Comparison of ENCODE assay signal across 13 cellular contexts in genomic region chr3:128180913-128181312, GRCh38. TPM values are rescaled to one million over a fixed set of nuclear protein-coding genes. Genes with fewer than 3 reads are reported as not detected.
DNase-seq lines count a peak whose midpoint lies in the region; ATAC-seq and TF ChIP-seq lines count a peak whose summit lies in the region.
"Had no signal": no experiment of that assay in that cellular context is flagged by ENCODE, and none has a peak within 500 bp of the region (broad histone marks: within the 10 kb centered on the region; RNA-seq: fewer than 3 reads in every experiment).

No MANE protein-coding gene starts in this region.

- TF ChIP-seq EP300 in esophagus muscularis mucosa (IDR thresholded peaks at IDR 0.05), result no peak

- no peak overlapping the region for H2BK5ac ChIP-seq in neuronal stem cell (ENCODE audit: low read length)

- no peak overlapping the region for H2BK12ac ChIP-seq in neuronal stem cell (ENCODE audit: low read length)

- H3K27ac ChIP-seq in right atrium auricular region (no peak overlapping the region), esophagus muscularis mucosa (replicated peaks in 1 of 4) (no peak overlapping the region), neuronal stem cell (replicated peaks; ENCODE audit: low read length) (no peak overlapping the region), uterus (peak overlapping the region; percentile 79 to 80)
- H3K27ac ChIP-seq: 22Rv1, GM23248 had no signal

- TF ChIP-seq POLR2A in esophagus muscularis mucosa (IDR thresholded peaks at IDR 0.05; ENCODE audit: low read depth), result no peak
- TF ChIP-seq POLR2A in uterus (IDR thresholded peaks at IDR 0.05), result no peak

- H4K8ac ChIP-seq in neuronal stem cell (ENCODE audit: low read depth, low read length), result no peak overlapping the region

- H3K27me3 ChIP-seq in right atrium auricular region, result no peaks in the 10 kb centered on the region
- H3K27me3 ChIP-seq in esophagus muscularis mucosa, result no peaks in the 10 kb centered on the region
- H3K27me3 ChIP-seq in neuronal stem cell (ENCODE audit: control insufficient read depth in 3 of 3, insufficient read depth in 3 of 3, low read depth in 1 of 3, low read length in 3 of 3), result no peaks in the 10 kb centered on the region
- H3K27me3 ChIP-seq in uterus, result no peaks in the 10 kb centered on the region

- H2AK5ac ChIP-seq in neuronal stem cell (ENCODE audit: low read depth, low read length), result no peak overlapping the region

- intact Hi-C loops in Right ventricle myocardium inferior (cut with DNase I) (no loop called here), esophagus muscularis mucosa (cut with DNase I) (no loop called here), uterus (cut with DNase I; ENCODE audit: low total_unique reads) (no loop called here)

- ATAC-seq in Right ventricle myocardium inferior (peak; percentile 56), GM21717 (IDR thresholded peaks at IDR 0.05; ENCODE audit: unreplicated experiment) (no peak)

- H3K79me1 ChIP-seq in neuronal stem cell (ENCODE audit: low read depth, low read length), result no peaks in the 10 kb centered on the region

- H3K14ac ChIP-seq in neuronal stem cell (ENCODE audit: low read length), result no peak overlapping the region

- no peak overlapping the region for H2BK15ac ChIP-seq in neuronal stem cell (ENCODE audit: low read length)

- WGBS in esophagus muscularis mucosa, result 97% methylated on average over 3 of the region's 3 CpGs
- no CpG with 5 or more reads among the region's 3 CpGs for WGBS in neuronal stem cell (ENCODE audit: extremely low coverage in 2 of 2, insufficient read length in 2 of 2, insufficient replicate concordance in 1 of 2), 2 donors

- no peak overlapping the region for H2BK120ac ChIP-seq in neuronal stem cell (ENCODE audit: low read depth, low read length)

- H4K91ac ChIP-seq in neuronal stem cell (ENCODE audit: low read depth, low read length, poor library complexity), result no peak overlapping the region

- no peak overlapping the region for H3K9ac ChIP-seq in neuronal stem cell (ENCODE audit: low read depth, low read length, poor library complexity)
- H3K9ac ChIP-seq: GM23248 had no signal

- H3K4me1 ChIP-seq in right atrium auricular region (peaks cover 0 to 8% of the 10 kb centered on the region in 2 donors), esophagus muscularis mucosa (peaks cover 0 to 11% (median 8%) of the 10 kb centered on the region in 4 donors), neuronal stem cell (ENCODE audit: control insufficient read depth in 2 of 2, insufficient read depth in 1 of 2, low read depth in 1 of 2, low read length in 2 of 2) (peaks cover 0 to 10% of the 10 kb centered on the region in 2 donors), uterus (no peaks in the 10 kb centered on the region)

- no peak overlapping the region for H2AFZ ChIP-seq in neuronal stem cell (ENCODE audit: low read length)
- H2AFZ ChIP-seq: GM23248 had no signal

- no peak for TF ChIP-seq CTCF in right atrium auricular region (IDR thresholded peaks at IDR 0.05)
- TF ChIP-seq CTCF in esophagus muscularis mucosa (IDR thresholded peaks at IDR 0.05), result no peak
- TF ChIP-seq CTCF in uterus (IDR thresholded peaks at IDR 0.05), result no peak

- H3K9me3 ChIP-seq in right atrium auricular region (no peaks in the 10 kb centered on the region), esophagus muscularis mucosa (no peaks in the 10 kb centered on the region), neuronal stem cell (replicated peaks in 1 of 2; ENCODE audit: control insufficient read depth in 2 of 2, insufficient read depth in 1 of 2, low read depth in 1 of 2, low read length in 2 of 2) (peaks cover 0 to 2% of the 10 kb centered on the region in 2 donors), uterus (no peaks in the 10 kb centered on the region)

- DNase-seq in Right ventricle myocardium inferior (ENCODE audit: missing footprints) (no peak), right atrium auricular region (ENCODE audit: low spot score) (no peak), esophagus muscularis mucosa (ENCODE audit: extremely low spot score) (peak; percentile 31), neuronal stem cell (ENCODE audit: low spot score) (no peak), uterus (no peak), Kasumi-1 (lab: John Stamatoyannopoulos, UW) (no peak), GM03348 (ENCODE audit: low spot score) (no peak)
- DNase-seq: CD8-positive, alpha-beta memory T cell; DMS53; GF-D8; GM23248 had no signal

- no peak overlapping the region for H3K23ac ChIP-seq in neuronal stem cell (ENCODE audit: low read depth, low read length, poor library complexity)

- no peak overlapping the region for H3K4me2 ChIP-seq in neuronal stem cell (ENCODE audit: insufficient read depth, low read length, poor library complexity, severe bottlenecking)

- H3K4ac ChIP-seq in neuronal stem cell (ENCODE audit: low read length), result no peak overlapping the region

- no peak overlapping the region for H3K4me3 ChIP-seq in right atrium auricular region
- no peak overlapping the region for H3K4me3 ChIP-seq in esophagus muscularis mucosa
- no peak overlapping the region for H3K4me3 ChIP-seq in neuronal stem cell (ENCODE audit: low read length in 2 of 2)
- no peak overlapping the region for H3K4me3 ChIP-seq in uterus
- H3K4me3 ChIP-seq: GM23248 had no signal

- H3K18ac ChIP-seq in neuronal stem cell (ENCODE audit: low read length), result peak overlapping the region; percentile 55

- H3K36me3 ChIP-seq in right atrium auricular region (no peaks in the 10 kb centered on the region), esophagus muscularis mucosa (no peaks in the 10 kb centered on the region), neuronal stem cell (replicated peaks in 1 of 2; ENCODE audit: control insufficient read depth in 2 of 2, insufficient read depth in 2 of 2, low read length in 2 of 2) (no peaks in the 10 kb centered on the region), uterus (no peaks in the 10 kb centered on the region)

RNA-seq across cellular contexts. Expression of gene EEFSEC, which starts 27.6 kb away (rescaled TPM):
- total RNA-seq in Right ventricle myocardium inferior (19.4 TPM), right atrium auricular region (10 to 100 TPM; 15.7 to 18.0 TPM), esophagus muscularis mucosa (10 to 100 TPM in 3 of 4 donors, 1 to 10 TPM in 1; 9.1 to 17.4 (median 15.8) TPM), uterus (10 to 100 TPM in 2 of 4 donors, 1 to 10 TPM in 2; 2.9 to 20.0 (median 12.5) TPM)
- polyA plus RNA-seq in neuronal stem cell (2013, experiment 1 of 2), result 5.1 TPM
- polyA plus RNA-seq in neuronal stem cell (2013, experiment 2 of 2), result 4.9 TPM

RNA-seq across cellular contexts. Expression of gene RUVBL1, which starts 57.3 kb away (rescaled TPM):
- total RNA-seq in Right ventricle myocardium inferior (21.4 TPM), right atrium auricular region (10 to 100 TPM; 20.9 to 31.0 TPM), esophagus muscularis mucosa (10 to 100 TPM; 21.4 to 28.9 (median 23.8) TPM), uterus (10 to 100 TPM in 3 of 4 donors, 1 to 10 TPM in 1; 9.7 to 38.4 (median 16.6) TPM)
- polyA plus RNA-seq in neuronal stem cell (2013, experiment 1 of 2), result 62.1 TPM
- polyA plus RNA-seq in neuronal stem cell (2013, experiment 2 of 2), result 61.3 TPM

Comparison
In these comparisons a context has a peak if more than half of its experiments do, and no peak if none do; other contexts are left out.
1. H3K27ac ChIP-seq: peak in uterus (2 of 2); none in right atrium auricular region (0 of 2), esophagus muscularis mucosa (0 of 4) and neuronal stem cell (single experiment).